Comparison of ENCODE assay signal across 1 cellular context in genomic region chr16:57258226-57258909, GRCh38.
TF ChIP-seq lines count a peak whose summit lies in the region.

No MANE protein-coding gene starts in this region.

TF ChIP-seq in GM12878, 131 proteins besides CTCF, POLR2A, EP300 and RAD21:
- TF ChIP-seq, protein P1, sequence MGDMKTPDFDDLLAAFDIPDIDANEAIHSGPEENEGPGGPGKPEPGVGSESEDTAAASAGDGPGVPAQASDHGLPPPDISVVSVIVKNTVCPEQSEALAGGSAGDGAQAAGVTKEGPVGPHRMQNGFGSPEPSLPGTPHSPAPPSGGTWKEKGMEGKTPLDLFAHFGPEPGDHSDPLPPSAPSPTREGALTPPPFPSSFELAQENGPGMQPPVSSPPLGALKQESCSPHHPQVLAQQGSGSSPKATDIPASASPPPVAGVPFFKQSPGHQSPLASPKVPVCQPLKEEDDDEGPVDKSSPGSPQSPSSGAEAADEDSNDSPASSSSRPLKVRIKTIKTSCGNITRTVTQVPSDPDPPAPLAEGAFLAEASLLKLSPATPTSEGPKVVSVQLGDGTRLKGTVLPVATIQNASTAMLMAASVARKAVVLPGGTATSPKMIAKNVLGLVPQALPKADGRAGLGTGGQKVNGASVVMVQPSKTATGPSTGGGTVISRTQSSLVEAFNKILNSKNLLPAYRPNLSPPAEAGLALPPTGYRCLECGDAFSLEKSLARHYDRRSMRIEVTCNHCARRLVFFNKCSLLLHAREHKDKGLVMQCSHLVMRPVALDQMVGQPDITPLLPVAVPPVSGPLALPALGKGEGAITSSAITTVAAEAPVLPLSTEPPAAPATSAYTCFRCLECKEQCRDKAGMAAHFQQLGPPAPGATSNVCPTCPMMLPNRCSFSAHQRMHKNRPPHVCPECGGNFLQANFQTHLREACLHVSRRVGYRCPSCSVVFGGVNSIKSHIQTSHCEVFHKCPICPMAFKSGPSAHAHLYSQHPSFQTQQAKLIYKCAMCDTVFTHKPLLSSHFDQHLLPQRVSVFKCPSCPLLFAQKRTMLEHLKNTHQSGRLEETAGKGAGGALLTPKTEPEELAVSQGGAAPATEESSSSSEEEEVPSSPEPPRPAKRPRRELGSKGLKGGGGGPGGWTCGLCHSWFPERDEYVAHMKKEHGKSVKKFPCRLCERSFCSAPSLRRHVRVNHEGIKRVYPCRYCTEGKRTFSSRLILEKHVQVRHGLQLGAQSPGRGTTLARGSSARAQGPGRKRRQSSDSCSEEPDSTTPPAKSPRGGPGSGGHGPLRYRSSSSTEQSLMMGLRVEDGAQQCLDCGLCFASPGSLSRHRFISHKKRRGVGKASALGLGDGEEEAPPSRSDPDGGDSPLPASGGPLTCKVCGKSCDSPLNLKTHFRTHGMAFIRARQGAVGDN (IDR thresholded peaks at IDR 0.05): no peak
- TF ChIP-seq, protein P2, sequence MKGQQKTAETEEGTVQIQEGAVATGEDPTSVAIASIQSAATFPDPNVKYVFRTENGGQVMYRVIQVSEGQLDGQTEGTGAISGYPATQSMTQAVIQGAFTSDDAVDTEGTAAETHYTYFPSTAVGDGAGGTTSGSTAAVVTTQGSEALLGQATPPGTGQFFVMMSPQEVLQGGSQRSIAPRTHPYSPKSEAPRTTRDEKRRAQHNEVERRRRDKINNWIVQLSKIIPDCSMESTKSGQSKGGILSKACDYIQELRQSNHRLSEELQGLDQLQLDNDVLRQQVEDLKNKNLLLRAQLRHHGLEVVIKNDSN (IDR thresholded peaks at IDR 0.05; ENCODE audit: borderline replicate concordance, extremely low read length, insufficient read depth, low read depth, low read length): peak; percentile 9
- TF ChIP-seq NRF1 (conservative IDR thresholded peaks at IDR 0.05; ENCODE audit: low read depth, low read length): no peak
